In genomic region chr9:70020217-70020616, GRCh38 we compare ENCODE assay signal across 22 cellular contexts. TPM values are rescaled to one million over a fixed set of nuclear protein-coding genes. Genes with fewer than 3 reads are reported as not detected.
DNase-seq lines count a peak whose midpoint lies in the region; ATAC-seq and TF ChIP-seq lines count a peak whose summit lies in the region.
"Had no signal": no experiment of that assay in that cellular context is flagged by ENCODE, and none has a peak within 500 bp of the region (broad histone marks: within the 10 kb centered on the region; RNA-seq: fewer than 3 reads in every experiment).

No MANE protein-coding gene starts in this region.

- peaks cover 7% of the 10 kb centered on the region; the same call in 2 of the 3 replicates for H3K36me3 Mint-ChIP-seq in GM23338 (ENCODE audit: low read depth)
- H3K36me3 Mint-ChIP-seq: activated CD8-positive, alpha-beta memory T cell treated with anti-CD3 and anti-CD28 coated beads, Interleukin-2, amount 10 ng/mL, durations not matched to agents 7 days and 5 days; CD8-positive, alpha-beta T cell had no signal

- H3K9me3 ChIP-seq in PC-9 (ENCODE audit: insufficient read depth, low read depth) (no peaks in the 10 kb centered on the region; the same call in 1 of the 2 replicates), mucosa of descending colon (no peaks in the 10 kb centered on the region)
- H3K9me3 ChIP-seq: esophagus squamous epithelium, left lung, Peyer's patch, right atrium auricular region, thoracic aorta had no signal

- peaks cover 8% of the 10 kb centered on the region; the same call in 2 of the 3 replicates for H3K4me1 Mint-ChIP-seq in GM23338
- H3K4me1 Mint-ChIP-seq: activated CD8-positive, alpha-beta memory T cell treated with anti-CD3 and anti-CD28 coated beads, Interleukin-2, amount 10 ng/mL, durations not matched to agents 7 days and 5 days had no signal

- no peaks in the 10 kb centered on the region for H3K36me3 ChIP-seq in GM23338 (ENCODE audit: insufficient read depth)
- no peaks in the 10 kb centered on the region for H3K36me3 ChIP-seq in PC-9 (ENCODE audit: low read depth)
- H3K36me3 ChIP-seq in mucosa of descending colon (ENCODE audit: low read depth) = no peaks in the 10 kb centered on the region
- H3K36me3 ChIP-seq: esophagus squamous epithelium, left lung, Peyer's patch, right atrium auricular region, thoracic aorta had no signal

- H3K27ac ChIP-seq in GM23338 (ENCODE audit: low read depth) = no peak overlapping the region
- no peak overlapping the region for H3K27ac ChIP-seq in PC-9
- H3K27ac ChIP-seq in epithelial cell of prostate = peak overlapping the region; percentile 79
- H3K27ac ChIP-seq: esophagus squamous epithelium, left lung, Peyer's patch, right atrium auricular region, thoracic aorta had no signal

- H3K79me2 ChIP-seq in GM23338 (replicated peaks; ENCODE audit: insufficient read depth) (no peaks in the 10 kb centered on the region), PC-9 (ENCODE audit: low read depth) (no peaks in the 10 kb centered on the region)

- H3K4me3 ChIP-seq in GM23338 = no peak overlapping the region
- no peak overlapping the region for H3K4me3 ChIP-seq in PC-9
- H3K4me3 ChIP-seq in mucosa of descending colon = no peak overlapping the region
- H3K4me3 ChIP-seq: esophagus squamous epithelium, left lung, Peyer's patch, right atrium auricular region, thoracic aorta had no signal

- DNase-seq in A172 (ENCODE audit: low spot score) (peak; percentile 44), GM23338 (ENCODE audit: low spot score) (peak; percentile 14), PC-9 (peak in 1 of 2 experiments; percentile 25), epithelial cell of prostate (ENCODE audit: low read depth, low spot score) (no peak), GM19238 (ENCODE audit: insufficient read length, low spot score) (no peak), mucosa of descending colon (no peak)
- DNase-seq: activated CD8-positive, alpha-beta memory T cell treated with anti-CD3 and anti-CD28 coated beads, Interleukin-2, amount 10 ng/mL, durations not matched to agents 7 days and 5 days; CD8-positive, alpha-beta T cell; central memory CD4-positive, alpha-beta T cell; DMS79; esophagus squamous epithelium; KG1; left lung; NCI-H1048; NCI-H2081; NCI-H526 treated with DMSO at 0.1 percent for 48 hours; Peyer's patch had no signal

- no peaks in the 10 kb centered on the region for H3F3A ChIP-seq in GM23338 (replicated peaks; ENCODE audit: low read depth)
- H3F3A ChIP-seq in PC-9 (ENCODE audit: insufficient read depth, low read depth) = peaks cover 7% of the 10 kb centered on the region; the same call in 1 of the 2 replicates

- H3K9me2 ChIP-seq in GM23338 (ENCODE audit: insufficient read depth) (peaks cover 5% of the 10 kb centered on the region; the same call in 1 of the 2 replicates), PC-9 (ENCODE audit: insufficient read depth) (no peaks in the 10 kb centered on the region; the same call in 1 of the 2 replicates)

- H3K27me3 ChIP-seq in GM23338 (ENCODE audit: insufficient read depth) (no peaks in the 10 kb centered on the region), PC-9 (ENCODE audit: insufficient read depth, low read depth) (no peaks in the 10 kb centered on the region)
- H3K27me3 ChIP-seq: esophagus squamous epithelium, left lung, Peyer's patch, right atrium auricular region had no signal

- no peak overlapping the region for H3K4me3 Mint-ChIP-seq in GM23338
- H3K4me3 Mint-ChIP-seq: activated CD8-positive, alpha-beta memory T cell treated with anti-CD3 and anti-CD28 coated beads, Interleukin-2, amount 10 ng/mL, durations not matched to agents 7 days and 5 days; CD8-positive, alpha-beta T cell had no signal

- H3K27me3 Mint-ChIP-seq in GM23338 (ENCODE audit: insufficient read depth, low read depth, poor library complexity) = peaks cover 4% of the 10 kb centered on the region

- no TSS peak for BruUV-seq in PC-9 (replicated peaks; lab: Mats Ljungman, UMichigan)

- CTCF ChIA-PET in PC-9 (lab: Charles Lee) = interaction anchor here (0.6 kb wide), 1 partner anchor 50 kb away, joined by 4 read pairs; no protein-coding TSS in a partner anchor

- H3K4me1 ChIP-seq in GM23338 (ENCODE audit: insufficient read depth) = peaks cover 11% of the 10 kb centered on the region; the same call in 1 of the 2 replicates
- H3K4me1 ChIP-seq in PC-9 (replicated peaks; ENCODE audit: insufficient read depth) = peaks cover 21% of the 10 kb centered on the region
- H3K4me1 ChIP-seq in mucosa of descending colon (ENCODE audit: low read depth) = no peaks in the 10 kb centered on the region
- H3K4me1 ChIP-seq: left lung, Peyer's patch, right atrium auricular region had no signal

- peak; percentile 57 for ATAC-seq in GM23338
- ATAC-seq in mucosa of descending colon = no peak
- ATAC-seq in GM19467 (IDR thresholded peaks at IDR 0.05; ENCODE audit: unreplicated experiment) = no peak
- ATAC-seq in GM18907 (IDR thresholded peaks at IDR 0.05; ENCODE audit: unreplicated experiment) = no peak
- ATAC-seq: activated CD8-positive, alpha-beta memory T cell treated with anti-CD3 and anti-CD28 coated beads, Interleukin-2, amount 10 ng/mL, durations not matched to agents 7 days and 5 days; CD8-positive, alpha-beta T cell; left lung had no signal

- TF ChIP-seq CTCF in GM23338 (conservative IDR thresholded peaks at IDR 0.05; ENCODE audit: low read depth in 2 of 2) (peak in 1 of 2 experiments; percentile 29; a peak in 2 of 4 replicates), PC-9 (conservative IDR thresholded peaks at IDR 0.05) (no peak), mucosa of descending colon (IDR thresholded peaks at IDR 0.05) (no peak)

- H4K20me1 ChIP-seq in GM23338 (replicated peaks; ENCODE audit: insufficient read depth) (no peaks in the 10 kb centered on the region; the same call in 1 of the 2 replicates), PC-9 (ENCODE audit: insufficient read depth) (no peaks in the 10 kb centered on the region)

- POLR2A ChIA-PET in PC-9 (lab: Charles Lee; ENCODE audit: unreplicated experiment) = interaction anchor here (0.5 kb wide), 1 partner anchor 14 kb away, joined by 3 read pairs; no protein-coding TSS in a partner anchor

- H3K27ac Mint-ChIP-seq in GM23338 = peak overlapping the region; percentile 67; the same call in 1 of the 2 replicates
- H3K27ac Mint-ChIP-seq: activated CD8-positive, alpha-beta memory T cell treated with anti-CD3 and anti-CD28 coated beads, Interleukin-2, amount 10 ng/mL, durations not matched to agents 7 days and 5 days; activated T-helper 2 cell treated with anti-CD3 and anti-CD28 coated beads, Interferon-gamma antibody, Interleukin-2, Interleukin-4, amounts not matched to agents 10 μg/mL and 5 μg/mL and 100 μg/mL, durations not matched to agents 14 hours and 24 hours and 36 hours; CD8-positive, alpha-beta T cell had no signal

- intact Hi-C loops in PC-9 (cut with micrococcal nuclease; ENCODE audit: unreplicated experiment) = loop anchor here (5.0 kb wide), 1 partner anchor 48 kb away; no protein-coding TSS in a partner anchor
- intact Hi-C loops in mucosa of descending colon (cut with DNase I, micrococcal nuclease) = no loop called here

- H2AFZ ChIP-seq in GM23338 = peak overlapping the region; percentile 87
- H2AFZ ChIP-seq in PC-9 = no peak overlapping the region

- H3K4me2 ChIP-seq in GM23338 (no peak overlapping the region), PC-9 (0 out of 2 replicates have a peak overlapping the region, but pooled peaks have one; percentile 8)

- H3K9me3 Mint-ChIP-seq in GM23338 = peaks cover 10% of the 10 kb centered on the region
- H3K9me3 Mint-ChIP-seq: activated T-helper 2 cell treated with anti-CD3 and anti-CD28 coated beads, Interferon-gamma antibody, Interleukin-2, Interleukin-4, amounts not matched to agents 10 μg/mL and 5 μg/mL and 100 μg/mL, durations not matched to agents 14 hours and 24 hours and 36 hours had no signal

TF ChIP-seq in GM23338, 12 proteins besides CTCF, POLR2A, EP300 and RAD21 (continues in another document):
- TF ChIP-seq JUNB (IDR thresholded peaks at IDR 0.05; ENCODE audit: unreplicated experiment) (no peak), CREB1 (CRISPR knock-in tag; IDR thresholded peaks at IDR 0.05; ENCODE audit: low read depth) (no peak), ZNF114 (CRISPR knock-in tag; IDR thresholded peaks at IDR 0.05) (no peak), POLR2AphosphoS5 (IDR thresholded peaks at IDR 0.05; ENCODE audit: low read depth) (no peak), EZH2 (IDR thresholded peaks at IDR 0.05; ENCODE audit: low read depth, unreplicated experiment) (no peak), STAT1 (IDR thresholded peaks at IDR 0.05; ENCODE audit: unreplicated experiment) (no peak)

RNA-seq across cellular contexts. Expression of gene MAMDC2, which starts 23.4 kb away (rescaled TPM):
- 4.2 and 6.0 TPM in 2 replicates for total RNA-seq in A172 (2014; rRNA removed; shearing (Covaris generic))
- 13.7 and 19.6 TPM in 2 replicates for total RNA-seq in GM23338 (2014; rRNA removed; shearing (Covaris generic))
- 6.9 and 7.7 TPM in 2 replicates for polyA plus RNA-seq in GM23338 (2016; fragmentation: Nextera tagmentation; extraction: Ambion mirVana)
- 1.7 and 2.7 TPM in 2 replicates for total RNA-seq in PC-9 (2021)
- total RNA-seq in mucosa of descending colon = 10 to 100 TPM in 1 of 3 donors, 1 to 10 TPM in 2; 3.5 to 70.6 (median 6.9) TPM
- total RNA-seq: activated T-helper 2 cell treated with anti-CD3 and anti-CD28 coated beads, Interferon-gamma antibody, Interleukin-2, Interleukin-4, amounts not matched to agents 10 μg/mL and 5 μg/mL and 100 μg/mL, durations not matched to agents 14 hours and 24 hours and 36 hours; CD8-positive, alpha-beta T cell had no signal

Comparison
In these comparisons a context has a peak if more than half of its experiments do, and no peak if none do; other contexts are left out.
1. DNase-seq: peak in A172 (single experiment) and GM23338 (single experiment); none in epithelial cell of prostate (single experiment), GM19238 (single experiment) and mucosa of descending colon (0 of 3).